19 cellular contexts compared by ENCODE assay signal in genomic region chr12:82425241-82425640, GRCh38.
DNase-seq lines count a peak whose midpoint lies in the region; ATAC-seq and TF ChIP-seq lines count a peak whose summit lies in the region.
"Had no signal": no experiment of that assay in that cellular context is flagged by ENCODE, and none has a peak within 500 bp of the region (broad histone marks: within the 10 kb centered on the region; RNA-seq: fewer than 3 reads in every experiment).

No MANE protein-coding gene starts in this region.

- ATAC-seq in HG02981 (IDR thresholded peaks at IDR 0.05; ENCODE audit: unreplicated experiment) (no peak), HG02571 (IDR thresholded peaks at IDR 0.05; ENCODE audit: unreplicated experiment) (no peak)
- no peak for ATAC-seq in activated CD8-positive, alpha-beta T cell treated with anti-CD3 and anti-CD28 coated beads for 36 hours
- ATAC-seq: left lung, Panc1 had no signal

- POLR2A ChIA-PET in BJ (lab: Charles Lee): no interaction called here
- POLR2A ChIA-PET in activated CD8-positive, alpha-beta T cell treated with anti-CD3 and anti-CD28 coated beads for 36 hours (lab: Charles Lee): no interaction called here

- H4K20me1 ChIP-seq in Loucy (ENCODE audit: insufficient read depth, low read length, poor library complexity, severe bottlenecking): no peaks in the 10 kb centered on the region
- H4K20me1 ChIP-seq: BLaER1 had no signal

- H2AFZ ChIP-seq in Loucy (ENCODE audit: low read length): no peak overlapping the region

- H3K9me3 ChIP-seq in Loucy (ENCODE audit: insufficient read depth, low read depth, low read length): no peaks in the 10 kb centered on the region
- H3K9me3 ChIP-seq: BLaER1, left lung, testis had no signal

- H3K79me2 ChIP-seq in Loucy (ENCODE audit: insufficient read depth, low read length): no peaks in the 10 kb centered on the region

- in situ Hi-C loops in brain microvascular endothelial cell (cut with HindIII; ENCODE audit: low pct_ligation_motif_present, low sequenced_read_pairs): no loop called here

- H3K27ac ChIP-seq in brain microvascular endothelial cell: no peak overlapping the region
- H3K27ac ChIP-seq: BLaER1, left lung, testis had no signal

- H3K36me3 ChIP-seq in BJ (ENCODE audit: control insufficient read depth, insufficient read depth, low read length): no peaks in the 10 kb centered on the region
- H3K36me3 ChIP-seq in Loucy (ENCODE audit: insufficient read depth, low read length): no peaks in the 10 kb centered on the region
- no peaks in the 10 kb centered on the region for H3K36me3 ChIP-seq in brain microvascular endothelial cell (replicated peaks)
- H3K36me3 ChIP-seq: BLaER1, left lung had no signal

- CTCF ChIA-PET in BJ (lab: Yijun Ruan, JAX): interaction anchor here (2.1 kb wide), 1 partner anchor 11 kb away, joined by 5 read pairs; no protein-coding TSS in a partner anchor
- CTCF ChIA-PET in activated CD8-positive, alpha-beta T cell treated with anti-CD3 and anti-CD28 coated beads for 36 hours (lab: Charles Lee): no interaction called here

- H3K9me2 ChIP-seq in Loucy (replicated peaks; ENCODE audit: low read depth, low read length): no peaks in the 10 kb centered on the region

- H3K27ac Mint-ChIP-seq in activated CD8-positive, alpha-beta T cell treated with anti-CD3 and anti-CD28 coated beads for 36 hours: no peak overlapping the region
- H3K27ac Mint-ChIP-seq: T-cell had no signal

- H3K4me2 ChIP-seq in Loucy (ENCODE audit: low read depth, low read length, poor library complexity, severe bottlenecking): peak overlapping the region; percentile 48
- H3K4me2 ChIP-seq: BLaER1 had no signal

- TF ChIP-seq CTCF in BJ (IDR thresholded peaks at IDR 0.05; ENCODE audit: insufficient read depth, low read depth, low read length) (no peak), Loucy (conservative IDR thresholded peaks at IDR 0.05; ENCODE audit: low read length) (no peak), brain microvascular endothelial cell (IDR thresholded peaks at IDR 0.05; ENCODE audit: low read depth, low read length, missing control alignments) (no peak)
- no peak for TF ChIP-seq CTCF in activated CD8-positive, alpha-beta T cell treated with anti-CD3 and anti-CD28 coated beads for 36 hours (IDR thresholded peaks at IDR 0.05)

- peaks cover 5% of the 10 kb centered on the region for H3K4me1 Mint-ChIP-seq in activated CD8-positive, alpha-beta T cell treated with anti-CD3 and anti-CD28 coated beads for 36 hours (ENCODE audit: low read depth)

- no peak overlapping the region for H3K4me3 Mint-ChIP-seq in activated CD8-positive, alpha-beta T cell treated with anti-CD3 and anti-CD28 coated beads for 36 hours
- H3K4me3 Mint-ChIP-seq: T-cell had no signal

- H3F3A ChIP-seq in Loucy (ENCODE audit: low read depth): no peaks in the 10 kb centered on the region

- H3K9ac ChIP-seq in Loucy (ENCODE audit: low read depth, low read length, poor library complexity, severe bottlenecking): no peak overlapping the region
- H3K9ac ChIP-seq: BLaER1 had no signal

- no peak overlapping the region for H3K4me3 ChIP-seq in BJ (ENCODE audit: low read depth, low read length)
- H3K4me3 ChIP-seq in Loucy (ENCODE audit: low read length, poor library complexity, severe bottlenecking): no peak overlapping the region
- H3K4me3 ChIP-seq in brain microvascular endothelial cell (ENCODE audit: low read depth, low read length): no peak overlapping the region
- H3K4me3 ChIP-seq: BLaER1, left lung, testis had no signal

- peaks cover 3% of the 10 kb centered on the region for H3K9me3 Mint-ChIP-seq in activated CD8-positive, alpha-beta T cell treated with anti-CD3 and anti-CD28 coated beads for 36 hours

- peaks cover 23% of the 10 kb centered on the region for H3K4me1 ChIP-seq in Loucy (ENCODE audit: insufficient read depth, low read length, poor library complexity, severe bottlenecking)
- H3K4me1 ChIP-seq: BLaER1, left lung, testis had no signal

- no peaks in the 10 kb centered on the region for H3K27me3 ChIP-seq in BJ (ENCODE audit: control insufficient read depth, insufficient read depth, low read length)
- no peaks in the 10 kb centered on the region for H3K27me3 ChIP-seq in Loucy (ENCODE audit: insufficient read depth, low read length, poor library complexity, severe bottlenecking)
- no peaks in the 10 kb centered on the region for H3K27me3 ChIP-seq in brain microvascular endothelial cell (replicated peaks)
- H3K27me3 ChIP-seq: BLaER1, left lung, testis had no signal

- peaks cover 1% of the 10 kb centered on the region for H3K36me3 Mint-ChIP-seq in activated CD8-positive, alpha-beta T cell treated with anti-CD3 and anti-CD28 coated beads for 36 hours (ENCODE audit: low read depth)

- DNase-seq in BJ (ENCODE audit: low read depth) (peak; percentile 4), brain microvascular endothelial cell (peak; percentile 25), kidney tubule cell (ENCODE audit: low spot score) (peak; percentile 68), COLO668 (lab: John Stamatoyannopoulos, UW; ENCODE audit: unreplicated experiment) (no peak)
- DNase-seq in activated CD8-positive, alpha-beta T cell treated with anti-CD3 and anti-CD28 coated beads for 36 hours: no peak
- DNase-seq: activated naive CD4-positive, alpha-beta T cell treated with anti-CD3 and anti-CD28 coated beads, Interleukin-2, amount 50 U/mL, for 16 hours; DND-41; left lung; NCI-H1105 treated with DMSO at 0.1 percent for 48 hours; NCI-H510A treated with DMSO at 0.1 percent for 48 hours; stimulated activated CD4-positive, alpha-beta T cell treated with anti-CD3 and anti-CD28 coated beads, Interleukin-1b, Interleukin-23, amount 100 ng/mL, for 48 hours; T-cell; testis had no signal

- intact Hi-C loops in activated CD8-positive, alpha-beta T cell treated with anti-CD3 and anti-CD28 coated beads for 36 hours (cut with micrococcal nuclease): no loop called here

- H3K27me3 Mint-ChIP-seq in activated CD8-positive, alpha-beta T cell treated with anti-CD3 and anti-CD28 coated beads for 36 hours: no peaks in the 10 kb centered on the region
- H3K27me3 Mint-ChIP-seq: progenitor cell of endocrine pancreas, T-cell had no signal

Comparison
In these comparisons a context has a peak if more than half of its experiments do, and no peak if none do; other contexts are left out.
1. DNase-seq: peak in BJ (single experiment), brain microvascular endothelial cell (single experiment) and kidney tubule cell (single experiment); none in activated CD8-positive, alpha-beta T cell treated with anti-CD3 and anti-CD28 coated beads for 36 hours (single experiment) and COLO668 (single experiment).